Comparison of ENCODE assay signal across 1 cellular context in genomic region chr9:33113799-33114547, GRCh38.
TF ChIP-seq lines count a peak whose summit lies in the region.

No MANE protein-coding gene starts in this region.

TF ChIP-seq in WTC11, 78 proteins besides CTCF, POLR2A, EP300 and RAD21 (continued from another document):
- TF ChIP-seq ZNF281 (CRISPR knock-in tag; IDR thresholded peaks at IDR 0.05) (no peak), ZBTB21 (CRISPR knock-in tag; IDR thresholded peaks at IDR 0.05; ENCODE audit: borderline replicate concordance) (no peak), PRDM15 (CRISPR knock-in tag; IDR thresholded peaks at IDR 0.05) (no peak), ZMAT4 (CRISPR knock-in tag; IDR thresholded peaks at IDR 0.05) (no peak), TEAD1 (CRISPR knock-in tag; IDR thresholded peaks at IDR 0.05) (no peak), ZNF263 (CRISPR knock-in tag; IDR thresholded peaks at IDR 0.05; ENCODE audit: low read depth) (no peak)
